16 cellular contexts compared by ENCODE assay signal in genomic region chr2:165621086-165621560, GRCh38.
DNase-seq lines count a peak whose midpoint lies in the region; ATAC-seq and TF ChIP-seq lines count a peak whose summit lies in the region.
"Had no signal": no experiment of that assay in that cellular context is flagged by ENCODE, and none has a peak within 500 bp of the region (broad histone marks: within the 10 kb centered on the region; RNA-seq: fewer than 3 reads in every experiment).

No MANE protein-coding gene starts in this region.

- no peaks in the 10 kb centered on the region for H3K27me3 Mint-ChIP-seq in chondrocyte (ENCODE audit: low read depth)
- H3K27me3 Mint-ChIP-seq in activated T-cell treated with anti-CD3 and anti-CD28 coated beads, Interleukin-2, amount 50 U/mL, for 72 hours (ENCODE audit: low read depth) = no peaks in the 10 kb centered on the region

- peaks cover 20% of the 10 kb centered on the region for H3K4me1 Mint-ChIP-seq in chondrocyte (ENCODE audit: low read depth)
- H3K4me1 Mint-ChIP-seq in activated T-cell treated with anti-CD3 and anti-CD28 coated beads, Interleukin-2, amount 50 U/mL, for 72 hours (ENCODE audit: low read depth) = no peaks in the 10 kb centered on the region
- H3K4me1 Mint-ChIP-seq: activated T-helper 17 cell treated with anti-CD3 and anti-CD28 coated beads, Interleukin-2, amount 50 U/mL, for 72 hours had no signal

- H3K27ac ChIP-seq in ACC112 (ENCODE audit: low read depth, low read length) = peak overlapping the region; percentile 67
- H3K27ac ChIP-seq: BLaER1, coronary artery, heart left ventricle had no signal

- H3K27me3 ChIP-seq in ACC112 (ENCODE audit: insufficient read depth, low read length) = no peaks in the 10 kb centered on the region
- H3K27me3 ChIP-seq: BLaER1, heart left ventricle had no signal

- H3K4me3 Mint-ChIP-seq in chondrocyte (ENCODE audit: unreplicated experiment) = peak overlapping the region; percentile 0
- no peak overlapping the region for H3K4me3 Mint-ChIP-seq in activated T-cell treated with anti-CD3 and anti-CD28 coated beads, Interleukin-2, amount 50 U/mL, for 72 hours
- H3K4me3 Mint-ChIP-seq: activated T-helper 17 cell treated with anti-CD3 and anti-CD28 coated beads, Interleukin-2, amount 50 U/mL, for 72 hours had no signal

- no peak for TF ChIP-seq CTCF in chondrocyte (IDR thresholded peaks at IDR 0.05)

- H3K36me3 ChIP-seq in ACC112 (ENCODE audit: insufficient read depth, low read length) = no peaks in the 10 kb centered on the region
- H3K36me3 ChIP-seq: BLaER1, heart left ventricle had no signal

- H2AFZ ChIP-seq in ACC112 (ENCODE audit: low read length, unreplicated experiment) = peak overlapping the region; percentile 4

- DNase-seq in LoVo (ENCODE audit: low spot score) (peak; percentile 14), chondrocyte (ENCODE audit: low spot score) (no peak), myocyte (ENCODE audit: low read depth) (peak; percentile 53), left lobe of liver (ENCODE audit: low spot score) (no peak)
- DNase-seq in activated T-cell treated with anti-CD3 and anti-CD28 coated beads, Interleukin-2, amount 50 U/mL, for 72 hours = no peak
- no peak for DNase-seq in activated T-cell treated with anti-CD3 and anti-CD28 coated beads, Interleukin-2, amount 50 U/mL, for 48 hours
- DNase-seq: heart left ventricle; Kasumi-1; NCI-H69; stimulated activated CD4-positive, alpha-beta T cell treated with anti-CD3 and anti-CD28 coated beads, Interleukin-12 subunit alpha, Interleukin-12 subunit beta, amount 100 ng/mL, for 4 hours had no signal

- ATAC-seq in activated T-cell treated with anti-CD3 and anti-CD28 coated beads, Interleukin-2, amount 50 U/mL, for 72 hours (replicated peaks in 1 of 2) = no peak
- ATAC-seq in GM19023 (IDR thresholded peaks at IDR 0.05; ENCODE audit: unreplicated experiment) (no peak), left lobe of liver (no peak)
- ATAC-seq: activated CD4-positive, CD25-positive, alpha-beta regulatory T cell treated with anti-CD3 and anti-CD28 coated beads, Interleukin-2, amount 50 U/mL, for 24 hours; activated T-helper 17 cell treated with anti-CD3 and anti-CD28 coated beads, Interleukin-2, amount 50 U/mL, for 72 hours had no signal

- H3K9me3 Mint-ChIP-seq in chondrocyte (ENCODE audit: low read depth) = peaks cover 9% of the 10 kb centered on the region
- H3K9me3 Mint-ChIP-seq in activated T-cell treated with anti-CD3 and anti-CD28 coated beads, Interleukin-2, amount 50 U/mL, for 72 hours = peaks cover 0 to 3% of the 10 kb centered on the region in 2 donors
- H3K9me3 Mint-ChIP-seq: activated T-helper 17 cell treated with anti-CD3 and anti-CD28 coated beads, Interleukin-2, amount 50 U/mL, for 72 hours had no signal

- H3K4me3 ChIP-seq in ACC112 (ENCODE audit: low read depth, low read length) = peak overlapping the region; percentile 27; the same call in 1 of the 2 replicates
- H3K4me3 ChIP-seq: BLaER1, coronary artery, heart left ventricle had no signal

- peaks cover 4% of the 10 kb centered on the region for H3K36me3 Mint-ChIP-seq in chondrocyte (ENCODE audit: low read depth)
- H3K36me3 Mint-ChIP-seq in activated T-cell treated with anti-CD3 and anti-CD28 coated beads, Interleukin-2, amount 50 U/mL, for 72 hours (ENCODE audit: insufficient read depth in 2 of 2) = no peaks in the 10 kb centered on the region

- H3K4me1 ChIP-seq in ACC112 (ENCODE audit: control insufficient read depth, insufficient read depth, low read length, unreplicated experiment) = peaks cover 8% of the 10 kb centered on the region

- no peaks in the 10 kb centered on the region for H3K79me2 ChIP-seq in ACC112 (ENCODE audit: control insufficient read depth, insufficient read depth, low read length, unreplicated experiment)

- peak overlapping the region; percentile 65 for H3K27ac Mint-ChIP-seq in chondrocyte (ENCODE audit: unreplicated experiment)
- no peak overlapping the region for H3K27ac Mint-ChIP-seq in activated T-cell treated with anti-CD3 and anti-CD28 coated beads, Interleukin-2, amount 50 U/mL, for 72 hours
- H3K27ac Mint-ChIP-seq: activated T-helper 17 cell treated with anti-CD3 and anti-CD28 coated beads, Interleukin-2, amount 50 U/mL, for 72 hours had no signal

Comparison
In these comparisons a context has a peak if more than half of its experiments do, and no peak if none do; other contexts are left out.
1. DNase-seq: peak in LoVo (single experiment) and myocyte (single experiment); none in chondrocyte (single experiment), activated T-cell treated with anti-CD3 and anti-CD28 coated beads, Interleukin-2, amount 50 U/mL, for 72 hours (0 of 2), activated T-cell treated with anti-CD3 and anti-CD28 coated beads, Interleukin-2, amount 50 U/mL, for 48 hours (0 of 2) and left lobe of liver (single experiment).